ENCODE assay signal across 24 cellular contexts in the genomic region with DNA sequence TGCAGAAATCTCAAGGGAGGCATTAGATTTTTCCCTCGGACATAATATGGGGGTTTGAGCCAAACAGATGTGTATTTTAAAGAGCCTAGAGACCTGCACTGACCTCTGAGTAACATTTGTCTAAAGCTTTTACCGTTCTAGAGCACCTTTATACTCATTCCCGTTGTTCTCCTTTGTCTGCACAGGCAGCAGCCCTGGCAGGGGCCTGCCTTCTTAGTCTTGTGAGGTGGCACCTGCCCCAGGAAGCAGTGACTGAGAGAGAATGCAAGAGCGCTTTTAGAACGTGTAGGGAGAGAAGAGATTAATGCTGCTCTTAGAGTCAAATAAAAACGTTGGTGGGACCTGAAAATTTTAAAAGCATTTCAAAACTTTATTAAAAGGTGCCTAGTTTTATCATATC. TPM values are rescaled to one million over a fixed set of nuclear protein-coding genes. Genes with fewer than 3 reads are reported as not detected.
A peak's percentile ranks its signal among the peaks of the same experiment; 100 is the strongest.
DNase-seq lines count a peak whose midpoint lies in the region; ATAC-seq, FAIRE-seq and TF ChIP-seq lines count a peak whose summit lies in the region.
"Had no signal": no experiment of that assay in that cellular context is flagged by ENCODE, and none has a peak within 500 bp of the region (broad histone marks: within the 10 kb centered on the region; RNA-seq: fewer than 3 reads in every experiment).

No MANE protein-coding gene starts in this region.

- H3K4me3 ChIP-seq in GM12878: no peak overlapping the region
- no peak overlapping the region for H3K4me3 ChIP-seq in adrenal gland
- no peak overlapping the region for H3K4me3 ChIP-seq in smooth muscle cell
- H3K4me3 ChIP-seq: colonic mucosa, gastroesophageal sphincter, lung, prostate gland, stomach, tibial artery had no signal

- DNase-seq in NCI-H2107 treated with DMSO at 0.1 percent for 48 hours (lab: John Stamatoyannopoulos, UW; ENCODE audit: unreplicated experiment) (peak; percentile 73), GM12878 (ENCODE audit: low read depth, low spot score) (no peak), adrenal gland (no peak), smooth muscle cell (lab: John Stamatoyannopoulos, UW; ENCODE audit: unreplicated experiment) (no peak), NCI-H524 (lab: John Stamatoyannopoulos, UW) (no peak)
- DNase-seq: activated CD4-positive, alpha-beta T cell treated with anti-CD3 and anti-CD28 coated beads, Interleukin-2, amount 50 U/mL, for 1 hour; activated CD8-positive, alpha-beta memory T cell treated with anti-CD3 and anti-CD28 coated beads, Interleukin-2, amount 10 ng/mL, durations not matched to agents 7 days and 5 days; activated naive CD4-positive, alpha-beta T cell treated with anti-CD3 and anti-CD28 coated beads, Interleukin-2, amount 10 ng/mL, durations not matched to agents 7 days and 5 days; CD8-positive, alpha-beta memory T cell; colonic mucosa; DMS153; GF-D8; H7; NCI-H2029 treated with DMSO at 0.1 percent for 48 hours; stomach; tibial artery; WERI-Rb-1 had no signal

- FAIRE-seq in GM12878 (lab: Jason Lieb, UNC): no peak
- FAIRE-seq: HepG2 had no signal

- in situ Hi-C loops in GM12878 (cut with MboI): no loop called here

- H3K36me3 Mint-ChIP-seq in stimulated activated memory B cell treated with anti-CD40 and anti-IgM and Interleukin-4, amounts not matched to agents 10 μg/mL and 1 μg/mL and 100 μg/mL, for 72 hours: no peaks in the 10 kb centered on the region
- H3K36me3 Mint-ChIP-seq: CD8-positive, alpha-beta memory T cell had no signal

- H3K4me3 Mint-ChIP-seq in stimulated activated memory B cell treated with anti-CD40 and anti-IgM and Interleukin-4, amounts not matched to agents 10 μg/mL and 1 μg/mL and 100 μg/mL, for 72 hours: no peak overlapping the region
- H3K4me3 Mint-ChIP-seq: activated CD8-positive, alpha-beta memory T cell treated with anti-CD3 and anti-CD28 coated beads, Interleukin-2, amount 10 ng/mL, durations not matched to agents 7 days and 5 days; activated naive CD4-positive, alpha-beta T cell treated with anti-CD3 and anti-CD28 coated beads, Interleukin-2, amount 10 ng/mL, durations not matched to agents 7 days and 5 days; CD8-positive, alpha-beta memory T cell had no signal

- H3K27ac ChIP-seq in GM12878 (ENCODE audit: control insufficient read depth, insufficient read depth): no peak overlapping the region
- no peak overlapping the region for H3K27ac ChIP-seq in adrenal gland
- H3K27ac ChIP-seq in smooth muscle cell (ENCODE audit: low read depth): no peak overlapping the region
- H3K27ac ChIP-seq: colonic mucosa, gastroesophageal sphincter, prostate gland, stomach, tibial artery, WERI-Rb-1 had no signal

- H3K27ac Mint-ChIP-seq in stimulated activated memory B cell treated with anti-CD40 and anti-IgM and Interleukin-4, amounts not matched to agents 10 μg/mL and 1 μg/mL and 100 μg/mL, for 72 hours: peak overlapping the region; percentile 74
- H3K27ac Mint-ChIP-seq: activated CD8-positive, alpha-beta memory T cell treated with anti-CD3 and anti-CD28 coated beads, Interleukin-2, amount 10 ng/mL, durations not matched to agents 7 days and 5 days; activated naive CD4-positive, alpha-beta T cell treated with anti-CD3 and anti-CD28 coated beads, Interleukin-2, amount 10 ng/mL, durations not matched to agents 7 days and 5 days had no signal

- SMC1A ChIA-PET in GM12878 (lab: Charles Lee; ENCODE audit: uncharacterized antibody, unreplicated experiment): interaction anchor here (0.9 to 4.3 kb wide), 5 partner anchors 9 to 101 kb away, joined by 3 to 28 read pairs (median 5); no protein-coding TSS in a partner anchor

- CTCF ChIA-PET in GM12878 (lab: Yijun Ruan, JAX): interaction anchor here (2.9 kb wide), 1 partner anchor 63 kb away, joined by 15 read pairs; no protein-coding TSS in a partner anchor

- H3K9me3 ChIP-seq in GM12878 (replicated peaks; ENCODE audit: control insufficient read depth, insufficient read depth, low read length) (no peaks in the 10 kb centered on the region), adrenal gland (replicated peaks in 1 of 3) (no peaks in the 10 kb centered on the region), smooth muscle cell (replicated peaks; ENCODE audit: low read depth) (no peaks in the 10 kb centered on the region)
- H3K9me3 ChIP-seq: colonic mucosa, gastroesophageal sphincter, prostate gland, tibial artery had no signal

- H4K20me1 ChIP-seq in GM12878 (ENCODE audit: control insufficient read depth, insufficient read depth) (no peaks in the 10 kb centered on the region), smooth muscle cell (ENCODE audit: low read depth) (no peaks in the 10 kb centered on the region)

- no peaks in the 10 kb centered on the region for H3K27me3 Mint-ChIP-seq in stimulated activated memory B cell treated with anti-CD40 and anti-IgM and Interleukin-4, amounts not matched to agents 10 μg/mL and 1 μg/mL and 100 μg/mL, for 72 hours
- H3K27me3 Mint-ChIP-seq: activated CD8-positive, alpha-beta memory T cell treated with anti-CD3 and anti-CD28 coated beads, Interleukin-2, amount 10 ng/mL, durations not matched to agents 7 days and 5 days; CD8-positive, alpha-beta memory T cell had no signal

- H3K4me1 Mint-ChIP-seq in stimulated activated memory B cell treated with anti-CD40 and anti-IgM and Interleukin-4, amounts not matched to agents 10 μg/mL and 1 μg/mL and 100 μg/mL, for 72 hours: peaks cover 47% of the 10 kb centered on the region
- H3K4me1 Mint-ChIP-seq: activated CD8-positive, alpha-beta memory T cell treated with anti-CD3 and anti-CD28 coated beads, Interleukin-2, amount 10 ng/mL, durations not matched to agents 7 days and 5 days had no signal

- no peak for TF ChIP-seq EP300 in GM12878 (IDR thresholded peaks at IDR 0.05; ENCODE audit: borderline replicate concordance in 1 of 2, control insufficient read depth in 1 of 2, low read depth in 2 of 2, low read length in 2 of 2)

- intact Hi-C loops in GM12878 (cut with micrococcal nuclease; ENCODE audit: unreplicated experiment): no loop called here
- intact Hi-C loops in adrenal gland (cut with DNase I): no loop called here

- no peaks in the 10 kb centered on the region for H3F3A ChIP-seq in smooth muscle cell (ENCODE audit: low read depth)

- H3K36me3 ChIP-seq in GM12878 (ENCODE audit: control insufficient read depth in 2 of 2, insufficient read depth in 2 of 2, low read length in 1 of 2): no peaks in the 10 kb centered on the region
- H3K36me3 ChIP-seq in adrenal gland (replicated peaks in 1 of 2): no peaks in the 10 kb centered on the region
- no peaks in the 10 kb centered on the region for H3K36me3 ChIP-seq in smooth muscle cell (ENCODE audit: low read depth)
- H3K36me3 ChIP-seq: colonic mucosa, gastroesophageal sphincter, prostate gland, stomach, tibial artery, WERI-Rb-1 had no signal

- RAD21 ChIA-PET in GM12878 (lab: Charles Lee; ENCODE audit: unreplicated experiment): interaction anchor here (1.0 kb wide), 1 partner anchor 63 kb away, joined by 3 read pairs; no protein-coding TSS in a partner anchor

- BruUV-seq in GM12878 (replicated peaks; lab: Mats Ljungman, UMichigan): no TSS peak

- H3K9ac ChIP-seq in GM12878 (ENCODE audit: control insufficient read depth, insufficient read depth, low read length) (no peak overlapping the region), smooth muscle cell (ENCODE audit: low read depth) (no peak overlapping the region)

- WGBS in GM12878 (ENCODE audit: insufficient coverage, insufficient replicate concordance, low lambda C conversion rate, missing lambda C conversion rate): 13% methylated on average over 6 of the region's 6 CpGs
- WGBS in adrenal gland, 4 donors: 55 to 64% (median 61%) methylated on average over 6 of the region's 6 CpGs
- 74% methylated on average over 6 of the region's 6 CpGs for WGBS in smooth muscle cell (ENCODE audit: low lambda C conversion rate)

- peak overlapping the region; percentile 48; the same call in 1 of the 2 replicates for H2AFZ ChIP-seq in GM12878 (ENCODE audit: control insufficient read depth, low read depth, low read length)
- no peak overlapping the region for H2AFZ ChIP-seq in smooth muscle cell (ENCODE audit: low read depth)

- H3K4me2 ChIP-seq in GM12878 (ENCODE audit: control insufficient read depth, insufficient read depth) (no peak overlapping the region; the same call in 1 of the 2 replicates), smooth muscle cell (no peak overlapping the region)

- no peaks in the 10 kb centered on the region for H3K79me2 ChIP-seq in GM12878 (ENCODE audit: control insufficient read depth, insufficient read depth, low read length)
- no peaks in the 10 kb centered on the region for H3K79me2 ChIP-seq in smooth muscle cell (ENCODE audit: low read depth)

- TF ChIP-seq POLR2A in GM12878 (IDR thresholded peaks at IDR 0.05; ENCODE audit: low read depth, low read length) (no peak), adrenal gland (IDR thresholded peaks at IDR 0.05) (no peak)

- POLR2A ChIA-PET in GM12878 (lab: Charles Lee): no interaction called here

- no peak for TF ChIP-seq CTCF in GM12878 (IDR thresholded peaks at IDR 0.05 in 2 of 3, conservative IDR thresholded peaks at IDR 0.05 in 1 of 3; ENCODE audit: control insufficient read depth in 2 of 3, extremely low read depth in 1 of 3, insufficient read depth in 1 of 3, low read depth in 3 of 3, low read length in 3 of 3)
- no peak for TF ChIP-seq CTCF in adrenal gland (IDR thresholded peaks at IDR 0.05)
- TF ChIP-seq CTCF in smooth muscle cell (IDR thresholded peaks at IDR 0.05; ENCODE audit: borderline replicate concordance, insufficient read depth, poor library complexity, severe bottlenecking): no peak

- H3K9me3 Mint-ChIP-seq in stimulated activated memory B cell treated with anti-CD40 and anti-IgM and Interleukin-4, amounts not matched to agents 10 μg/mL and 1 μg/mL and 100 μg/mL, for 72 hours: peaks cover 4% of the 10 kb centered on the region
- H3K9me3 Mint-ChIP-seq: CD8-positive, alpha-beta memory T cell had no signal

- peak; percentile 18 for ATAC-seq in GM21619 (IDR thresholded peaks at IDR 0.05; ENCODE audit: unreplicated experiment)
- peak; percentile 35; the same call in 2 of the 3 replicates for ATAC-seq in GM12878
- peak; percentile 63 for ATAC-seq in stimulated activated memory B cell treated with anti-CD40 and anti-IgM and Interleukin-4, amounts not matched to agents 10 μg/mL and 1 μg/mL and 100 μg/mL, for 72 hours
- ATAC-seq: activated CD8-positive, alpha-beta memory T cell treated with anti-CD3 and anti-CD28 coated beads, Interleukin-2, amount 10 ng/mL, durations not matched to agents 7 days and 5 days; gastroesophageal sphincter; HepG2; Right ventricle myocardium inferior had no signal

- no peak for TF ChIP-seq RAD21 in GM12878 (IDR thresholded peaks at IDR 0.05; ENCODE audit: insufficient read depth, low read depth, low read length)

- H3K27me3 ChIP-seq in GM12878 (replicated peaks in 1 of 2; ENCODE audit: control insufficient read depth in 2 of 2, insufficient read depth in 2 of 2, low read length in 1 of 2) (no peaks in the 10 kb centered on the region), adrenal gland (no peaks in the 10 kb centered on the region), smooth muscle cell (ENCODE audit: low read depth) (no peaks in the 10 kb centered on the region)
- H3K27me3 ChIP-seq: colonic mucosa, gastroesophageal sphincter, stomach, tibial artery had no signal

- peaks cover 14% of the 10 kb centered on the region for H3K4me1 ChIP-seq in GM12878 (ENCODE audit: control insufficient read depth, insufficient read depth, low read length)
- no peaks in the 10 kb centered on the region for H3K4me1 ChIP-seq in adrenal gland (replicated peaks in 1 of 2)
- no peaks in the 10 kb centered on the region for H3K4me1 ChIP-seq in smooth muscle cell (ENCODE audit: low read depth)
- H3K4me1 ChIP-seq: prostate gland had no signal

RNA-seq across cellular contexts. Expression of gene KIAA0040, which starts 25.6 kb away (rescaled TPM):
- total RNA-seq in GM12878 (2013; cell fraction: nucleolus; rRNA removed): 19.4 and 22.6 TPM in 2 replicates
- total RNA-seq in GM12878 (2014; rRNA removed) (22.9 and 24.1 TPM in 2 replicates), GM12878 (2014; rRNA removed; fragmentation: Illumina TruSeq; extraction: Trizol) (23.5 and 24.4 TPM in 2 replicates), GM12878 (2021) (29.0 and 29.2 TPM in 2 replicates), adrenal gland (10 to 100 TPM in 6 of 8 donors, 1 to 10 TPM in 2; 7.6 to 54.3 (median 21.5) TPM), smooth muscle cell (7.2 and 8.9 TPM in 2 replicates)
- polyA plus RNA-seq in GM12878 (2011; ENCODE audit: low read depth): 5.8 TPM
- polyA plus RNA-seq in GM12878 (2011; rRNA removed) (39.9 and 47.7 TPM in 2 replicates), GM12878 (2014; fragmentation: Illumina TruSeq; extraction: Trizol) (31.8 and 38.1 TPM in 2 replicates), GM12878 (2014; fragmentation: Nextera tagmentation; extraction: Ambion mirVana) (1 to 10 TPM; 7.6 to 8.3 TPM), GM12878 (2014; rRNA removed) (20.5 and 24.1 TPM in 2 replicates), GM12878 (2016; fragmentation: Nextera tagmentation; extraction: Ambion mirVana) (10 to 100 TPM; 19.7 to 20.3 TPM), adrenal gland (1 to 10 TPM; 5.0 to 9.5 (median 7.4) TPM), smooth muscle cell (3.8 and 8.4 TPM in 2 replicates)
- polyA plus RNA-seq in GM12878 (2011; cell fraction: cytosol; rRNA removed): 44.7 and 45.5 TPM in 2 replicates
- polyA plus RNA-seq in GM12878 (2011; cell fraction: nucleus; rRNA removed): 28.1 and 33.0 TPM in 2 replicates
- polyA plus RNA-seq in GM12878 (2012): 7.0 and 11.0 TPM in 2 replicates
- 57.5 and 68.2 TPM in 2 replicates for polyA minus RNA-seq in GM12878 (2011; rRNA and poly(A)+ RNA removed)
- polyA minus RNA-seq in GM12878 (2011; cell fraction: cytosol; rRNA and poly(A)+ RNA removed): 15.7 and 17.1 TPM in 2 replicates
- polyA minus RNA-seq in GM12878 (2011; cell fraction: nucleus; rRNA and poly(A)+ RNA removed): 14.0 and 17.7 TPM in 2 replicates
